Comparison of ENCODE assay signal across 1 cellular context in the genomic region with DNA sequence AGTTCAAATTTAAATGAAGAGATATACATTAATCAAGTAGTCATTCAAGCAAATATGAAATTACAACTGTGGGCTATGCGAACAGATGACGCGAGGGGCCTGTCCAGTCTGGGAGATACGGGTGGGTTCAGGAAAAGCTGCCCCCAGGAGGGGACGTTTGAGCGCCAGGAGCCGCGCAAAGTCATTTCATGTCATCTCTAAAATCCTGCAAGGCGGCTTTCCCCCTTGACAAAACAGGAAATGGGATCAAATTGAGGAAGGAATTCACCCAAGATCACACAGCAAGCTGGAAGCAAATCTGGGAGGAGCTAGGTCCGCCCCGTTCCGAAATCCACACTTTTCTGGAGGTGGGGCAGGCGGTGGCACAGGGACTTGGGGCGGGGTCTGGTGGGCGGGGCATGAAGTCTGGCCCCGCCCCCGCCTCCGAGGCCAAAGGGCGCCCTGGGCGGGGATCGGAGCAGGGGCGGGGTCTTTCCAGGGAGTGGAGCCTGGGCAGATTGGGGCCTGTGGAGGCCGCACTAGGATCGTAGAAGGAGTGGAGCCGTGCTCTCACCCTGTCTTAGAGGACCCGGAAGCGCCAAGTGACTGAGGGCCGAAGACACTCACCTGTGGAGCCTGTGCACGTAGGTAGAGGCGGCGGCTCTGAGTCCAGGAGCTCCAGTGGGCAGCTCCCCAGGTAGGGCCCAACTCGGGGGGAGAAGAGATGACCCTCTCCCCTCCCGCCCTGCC.
A peak's percentile ranks its signal among the peaks of the same experiment; 100 is the strongest.
TF ChIP-seq lines count a peak whose summit lies in the region.

A gene with protein sequence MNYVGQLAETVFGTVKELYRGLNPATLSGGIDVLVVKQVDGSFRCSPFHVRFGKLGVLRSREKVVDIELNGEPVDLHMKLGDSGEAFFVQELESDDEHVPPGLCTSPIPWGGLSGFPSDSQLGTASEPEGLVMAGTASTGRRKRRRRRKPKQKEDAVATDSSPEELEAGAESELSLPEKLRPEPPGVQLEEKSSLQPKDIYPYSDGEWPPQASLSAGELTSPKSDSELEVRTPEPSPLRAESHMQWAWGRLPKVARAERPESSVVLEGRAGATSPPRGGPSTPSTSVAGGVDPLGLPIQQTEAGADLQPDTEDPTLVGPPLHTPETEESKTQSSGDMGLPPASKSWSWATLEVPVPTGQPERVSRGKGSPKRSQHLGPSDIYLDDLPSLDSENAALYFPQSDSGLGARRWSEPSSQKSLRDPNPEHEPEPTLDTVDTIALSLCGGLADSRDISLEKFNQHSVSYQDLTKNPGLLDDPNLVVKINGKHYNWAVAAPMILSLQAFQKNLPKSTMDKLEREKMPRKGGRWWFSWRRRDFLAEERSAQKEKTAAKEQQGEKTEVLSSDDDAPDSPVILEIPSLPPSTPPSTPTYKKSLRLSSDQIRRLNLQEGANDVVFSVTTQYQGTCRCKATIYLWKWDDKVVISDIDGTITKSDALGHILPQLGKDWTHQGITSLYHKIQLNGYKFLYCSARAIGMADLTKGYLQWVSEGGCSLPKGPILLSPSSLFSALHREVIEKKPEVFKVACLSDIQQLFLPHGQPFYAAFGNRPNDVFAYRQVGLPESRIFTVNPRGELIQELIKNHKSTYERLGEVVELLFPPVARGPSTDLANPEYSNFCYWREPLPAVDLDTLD (plus strand): TSS at position 495 of the 729 bp plus-strand sequence. CDS start 4,983 bp downstream, outside the sequence.

TF ChIP-seq in HepG2, 621 proteins besides CTCF, POLR2A, EP300 and RAD21 (continued from another document and continues in another):
- TF ChIP-seq, protein P1, sequence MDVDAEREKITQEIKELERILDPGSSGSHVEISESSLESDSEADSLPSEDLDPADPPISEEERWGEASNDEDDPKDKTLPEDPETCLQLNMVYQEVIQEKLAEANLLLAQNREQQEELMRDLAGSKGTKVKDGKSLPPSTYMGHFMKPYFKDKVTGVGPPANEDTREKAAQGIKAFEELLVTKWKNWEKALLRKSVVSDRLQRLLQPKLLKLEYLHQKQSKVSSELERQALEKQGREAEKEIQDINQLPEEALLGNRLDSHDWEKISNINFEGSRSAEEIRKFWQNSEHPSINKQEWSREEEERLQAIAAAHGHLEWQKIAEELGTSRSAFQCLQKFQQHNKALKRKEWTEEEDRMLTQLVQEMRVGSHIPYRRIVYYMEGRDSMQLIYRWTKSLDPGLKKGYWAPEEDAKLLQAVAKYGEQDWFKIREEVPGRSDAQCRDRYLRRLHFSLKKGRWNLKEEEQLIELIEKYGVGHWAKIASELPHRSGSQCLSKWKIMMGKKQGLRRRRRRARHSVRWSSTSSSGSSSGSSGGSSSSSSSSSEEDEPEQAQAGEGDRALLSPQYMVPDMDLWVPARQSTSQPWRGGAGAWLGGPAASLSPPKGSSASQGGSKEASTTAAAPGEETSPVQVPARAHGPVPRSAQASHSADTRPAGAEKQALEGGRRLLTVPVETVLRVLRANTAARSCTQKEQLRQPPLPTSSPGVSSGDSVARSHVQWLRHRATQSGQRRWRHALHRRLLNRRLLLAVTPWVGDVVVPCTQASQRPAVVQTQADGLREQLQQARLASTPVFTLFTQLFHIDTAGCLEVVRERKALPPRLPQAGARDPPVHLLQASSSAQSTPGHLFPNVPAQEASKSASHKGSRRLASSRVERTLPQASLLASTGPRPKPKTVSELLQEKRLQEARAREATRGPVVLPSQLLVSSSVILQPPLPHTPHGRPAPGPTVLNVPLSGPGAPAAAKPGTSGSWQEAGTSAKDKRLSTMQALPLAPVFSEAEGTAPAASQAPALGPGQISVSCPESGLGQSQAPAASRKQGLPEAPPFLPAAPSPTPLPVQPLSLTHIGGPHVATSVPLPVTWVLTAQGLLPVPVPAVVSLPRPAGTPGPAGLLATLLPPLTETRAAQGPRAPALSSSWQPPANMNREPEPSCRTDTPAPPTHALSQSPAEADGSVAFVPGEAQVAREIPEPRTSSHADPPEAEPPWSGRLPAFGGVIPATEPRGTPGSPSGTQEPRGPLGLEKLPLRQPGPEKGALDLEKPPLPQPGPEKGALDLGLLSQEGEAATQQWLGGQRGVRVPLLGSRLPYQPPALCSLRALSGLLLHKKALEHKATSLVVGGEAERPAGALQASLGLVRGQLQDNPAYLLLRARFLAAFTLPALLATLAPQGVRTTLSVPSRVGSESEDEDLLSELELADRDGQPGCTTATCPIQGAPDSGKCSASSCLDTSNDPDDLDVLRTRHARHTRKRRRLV (CRISPR knock-in tag; IDR thresholded peaks at IDR 0.05), result 0 out of 2 replicates have a peak, but pooled peaks have one; percentile 62
- TF ChIP-seq FOXK2 (IDR thresholded peaks at IDR 0.05) (no peak), SOX5 (CRISPR knock-in tag; IDR thresholded peaks at IDR 0.05; ENCODE audit: borderline replicate concordance) (peak; percentile 44), ZNF121 (CRISPR knock-in tag; IDR thresholded peaks at IDR 0.05) (peak; percentile 60), ZSCAN20 (CRISPR knock-in tag; IDR thresholded peaks at IDR 0.05; ENCODE audit: borderline replicate concordance) (peak; percentile 6; the same call in 1 of the 2 replicates), TARDBP (CRISPR knock-in tag; IDR thresholded peaks at IDR 0.05) (no peak), XBP1 (CRISPR knock-in tag; IDR thresholded peaks at IDR 0.05) (no peak), SSRP1 (CRISPR knock-in tag; IDR thresholded peaks at IDR 0.05) (no peak), KMT2B (CRISPR knock-in tag; IDR thresholded peaks at IDR 0.05) (no peak), ZNF891 (CRISPR knock-in tag; IDR thresholded peaks at IDR 0.05) (peak; percentile 40; the same call in 1 of the 2 replicates), ZNF589 (CRISPR knock-in tag; conservative IDR thresholded peaks at IDR 0.05) (no peak), IRX3 (CRISPR knock-in tag; IDR thresholded peaks at IDR 0.05; ENCODE audit: borderline replicate concordance, low read depth) (no peak), ZNF749 (CRISPR knock-in tag; IDR thresholded peaks at IDR 0.05; ENCODE audit: borderline replicate concordance) (0 out of 2 replicates have a peak, but pooled peaks have one; percentile 4), ZNF431 (CRISPR knock-in tag; IDR thresholded peaks at IDR 0.05; ENCODE audit: borderline replicate concordance, low read depth) (peak; percentile 53; the same call in 1 of the 2 replicates), GTF3A (CRISPR knock-in tag; conservative IDR thresholded peaks at IDR 0.05) (no peak), MTF2 (CRISPR knock-in tag; IDR thresholded peaks at IDR 0.05; ENCODE audit: borderline replicate concordance) (0 out of 2 replicates have a peak, but pooled peaks have one; percentile 67), NFIC (IDR thresholded peaks at IDR 0.05; ENCODE audit: low read length) (no peak), JUND (CRISPR knock-in tag; IDR thresholded peaks at IDR 0.05) (no peak), ZKSCAN8 (CRISPR knock-in tag; IDR thresholded peaks at IDR 0.05; ENCODE audit: borderline replicate concordance) (peak; percentile 99; the same call in 1 of the 2 replicates), ZNF790 (CRISPR knock-in tag; IDR thresholded peaks at IDR 0.05; ENCODE audit: borderline replicate concordance) (no peak), ZNF709 (CRISPR knock-in tag; IDR thresholded peaks at IDR 0.05) (no peak), CENPT (CRISPR knock-in tag; IDR thresholded peaks at IDR 0.05; ENCODE audit: low read depth) (no peak), ZNF331 (CRISPR knock-in tag; IDR thresholded peaks at IDR 0.05) (peak; percentile 8; the same call in 1 of the 2 replicates), ZFY (CRISPR knock-in tag; IDR thresholded peaks at IDR 0.05) (peak; percentile 97)
- TF ChIP-seq, protein P2, sequence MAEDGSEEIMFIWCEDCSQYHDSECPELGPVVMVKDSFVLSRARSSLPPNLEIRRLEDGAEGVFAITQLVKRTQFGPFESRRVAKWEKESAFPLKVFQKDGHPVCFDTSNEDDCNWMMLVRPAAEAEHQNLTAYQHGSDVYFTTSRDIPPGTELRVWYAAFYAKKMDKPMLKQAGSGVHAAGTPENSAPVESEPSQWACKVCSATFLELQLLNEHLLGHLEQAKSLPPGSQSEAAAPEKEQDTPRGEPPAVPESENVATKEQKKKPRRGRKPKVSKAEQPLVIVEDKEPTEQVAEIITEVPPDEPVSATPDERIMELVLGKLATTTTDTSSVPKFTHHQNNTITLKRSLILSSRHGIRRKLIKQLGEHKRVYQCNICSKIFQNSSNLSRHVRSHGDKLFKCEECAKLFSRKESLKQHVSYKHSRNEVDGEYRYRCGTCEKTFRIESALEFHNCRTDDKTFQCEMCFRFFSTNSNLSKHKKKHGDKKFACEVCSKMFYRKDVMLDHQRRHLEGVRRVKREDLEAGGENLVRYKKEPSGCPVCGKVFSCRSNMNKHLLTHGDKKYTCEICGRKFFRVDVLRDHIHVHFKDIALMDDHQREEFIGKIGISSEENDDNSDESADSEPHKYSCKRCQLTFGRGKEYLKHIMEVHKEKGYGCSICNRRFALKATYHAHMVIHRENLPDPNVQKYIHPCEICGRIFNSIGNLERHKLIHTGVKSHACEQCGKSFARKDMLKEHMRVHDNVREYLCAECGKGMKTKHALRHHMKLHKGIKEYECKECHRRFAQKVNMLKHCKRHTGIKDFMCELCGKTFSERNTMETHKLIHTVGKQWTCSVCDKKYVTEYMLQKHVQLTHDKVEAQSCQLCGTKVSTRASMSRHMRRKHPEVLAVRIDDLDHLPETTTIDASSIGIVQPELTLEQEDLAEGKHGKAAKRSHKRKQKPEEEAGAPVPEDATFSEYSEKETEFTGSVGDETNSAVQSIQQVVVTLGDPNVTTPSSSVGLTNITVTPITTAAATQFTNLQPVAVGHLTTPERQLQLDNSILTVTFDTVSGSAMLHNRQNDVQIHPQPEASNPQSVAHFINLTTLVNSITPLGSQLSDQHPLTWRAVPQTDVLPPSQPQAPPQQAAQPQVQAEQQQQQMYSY (CRISPR knock-in tag; IDR thresholded peaks at IDR 0.05), result peak; percentile 85
- TF ChIP-seq, protein P3, sequence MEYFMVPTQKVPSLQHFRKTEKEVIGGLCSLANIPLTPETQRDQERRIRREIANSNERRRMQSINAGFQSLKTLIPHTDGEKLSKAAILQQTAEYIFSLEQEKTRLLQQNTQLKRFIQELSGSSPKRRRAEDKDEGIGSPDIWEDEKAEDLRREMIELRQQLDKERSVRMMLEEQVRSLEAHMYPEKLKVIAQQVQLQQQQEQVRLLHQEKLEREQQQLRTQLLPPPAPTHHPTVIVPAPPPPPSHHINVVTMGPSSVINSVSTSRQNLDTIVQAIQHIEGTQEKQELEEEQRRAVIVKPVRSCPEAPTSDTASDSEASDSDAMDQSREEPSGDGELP (IDR thresholded peaks at IDR 0.05; ENCODE audit: borderline replicate concordance, low read depth), result peak; percentile 24; the same call in 1 of the 2 replicates
- TF ChIP-seq, protein P4, sequence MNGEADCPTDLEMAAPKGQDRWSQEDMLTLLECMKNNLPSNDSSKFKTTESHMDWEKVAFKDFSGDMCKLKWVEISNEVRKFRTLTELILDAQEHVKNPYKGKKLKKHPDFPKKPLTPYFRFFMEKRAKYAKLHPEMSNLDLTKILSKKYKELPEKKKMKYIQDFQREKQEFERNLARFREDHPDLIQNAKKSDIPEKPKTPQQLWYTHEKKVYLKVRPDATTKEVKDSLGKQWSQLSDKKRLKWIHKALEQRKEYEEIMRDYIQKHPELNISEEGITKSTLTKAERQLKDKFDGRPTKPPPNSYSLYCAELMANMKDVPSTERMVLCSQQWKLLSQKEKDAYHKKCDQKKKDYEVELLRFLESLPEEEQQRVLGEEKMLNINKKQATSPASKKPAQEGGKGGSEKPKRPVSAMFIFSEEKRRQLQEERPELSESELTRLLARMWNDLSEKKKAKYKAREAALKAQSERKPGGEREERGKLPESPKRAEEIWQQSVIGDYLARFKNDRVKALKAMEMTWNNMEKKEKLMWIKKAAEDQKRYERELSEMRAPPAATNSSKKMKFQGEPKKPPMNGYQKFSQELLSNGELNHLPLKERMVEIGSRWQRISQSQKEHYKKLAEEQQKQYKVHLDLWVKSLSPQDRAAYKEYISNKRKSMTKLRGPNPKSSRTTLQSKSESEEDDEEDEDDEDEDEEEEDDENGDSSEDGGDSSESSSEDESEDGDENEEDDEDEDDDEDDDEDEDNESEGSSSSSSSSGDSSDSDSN (CRISPR knock-in tag; IDR thresholded peaks at IDR 0.05), result peak; percentile 71
- TF ChIP-seq, protein P5, sequence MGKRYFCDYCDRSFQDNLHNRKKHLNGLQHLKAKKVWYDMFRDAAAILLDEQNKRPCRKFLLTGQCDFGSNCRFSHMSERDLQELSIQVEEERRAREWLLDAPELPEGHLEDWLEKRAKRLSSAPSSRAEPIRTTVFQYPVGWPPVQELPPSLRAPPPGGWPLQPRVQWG (CRISPR knock-in tag; IDR thresholded peaks at IDR 0.05; ENCODE audit: borderline replicate concordance, low read depth), result no peak
- TF ChIP-seq, protein P6, sequence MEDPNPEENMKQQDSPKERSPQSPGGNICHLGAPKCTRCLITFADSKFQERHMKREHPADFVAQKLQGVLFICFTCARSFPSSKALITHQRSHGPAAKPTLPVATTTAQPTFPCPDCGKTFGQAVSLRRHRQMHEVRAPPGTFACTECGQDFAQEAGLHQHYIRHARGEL (CRISPR knock-in tag; IDR thresholded peaks at IDR 0.05), result 0 out of 2 replicates have a peak, but pooled peaks have one; percentile 10
- TF ChIP-seq, protein P7, sequence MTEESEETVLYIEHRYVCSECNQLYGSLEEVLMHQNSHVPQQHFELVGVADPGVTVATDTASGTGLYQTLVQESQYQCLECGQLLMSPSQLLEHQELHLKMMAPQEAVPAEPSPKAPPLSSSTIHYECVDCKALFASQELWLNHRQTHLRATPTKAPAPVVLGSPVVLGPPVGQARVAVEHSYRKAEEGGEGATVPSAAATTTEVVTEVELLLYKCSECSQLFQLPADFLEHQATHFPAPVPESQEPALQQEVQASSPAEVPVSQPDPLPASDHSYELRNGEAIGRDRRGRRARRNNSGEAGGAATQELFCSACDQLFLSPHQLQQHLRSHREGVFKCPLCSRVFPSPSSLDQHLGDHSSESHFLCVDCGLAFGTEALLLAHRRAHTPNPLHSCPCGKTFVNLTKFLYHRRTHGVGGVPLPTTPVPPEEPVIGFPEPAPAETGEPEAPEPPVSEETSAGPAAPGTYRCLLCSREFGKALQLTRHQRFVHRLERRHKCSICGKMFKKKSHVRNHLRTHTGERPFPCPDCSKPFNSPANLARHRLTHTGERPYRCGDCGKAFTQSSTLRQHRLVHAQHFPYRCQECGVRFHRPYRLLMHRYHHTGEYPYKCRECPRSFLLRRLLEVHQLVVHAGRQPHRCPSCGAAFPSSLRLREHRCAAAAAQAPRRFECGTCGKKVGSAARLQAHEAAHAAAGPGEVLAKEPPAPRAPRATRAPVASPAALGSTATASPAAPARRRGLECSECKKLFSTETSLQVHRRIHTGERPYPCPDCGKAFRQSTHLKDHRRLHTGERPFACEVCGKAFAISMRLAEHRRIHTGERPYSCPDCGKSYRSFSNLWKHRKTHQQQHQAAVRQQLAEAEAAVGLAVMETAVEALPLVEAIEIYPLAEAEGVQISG (CRISPR knock-in tag; IDR thresholded peaks at IDR 0.05), result peak; percentile 69
- TF ChIP-seq, protein P8, sequence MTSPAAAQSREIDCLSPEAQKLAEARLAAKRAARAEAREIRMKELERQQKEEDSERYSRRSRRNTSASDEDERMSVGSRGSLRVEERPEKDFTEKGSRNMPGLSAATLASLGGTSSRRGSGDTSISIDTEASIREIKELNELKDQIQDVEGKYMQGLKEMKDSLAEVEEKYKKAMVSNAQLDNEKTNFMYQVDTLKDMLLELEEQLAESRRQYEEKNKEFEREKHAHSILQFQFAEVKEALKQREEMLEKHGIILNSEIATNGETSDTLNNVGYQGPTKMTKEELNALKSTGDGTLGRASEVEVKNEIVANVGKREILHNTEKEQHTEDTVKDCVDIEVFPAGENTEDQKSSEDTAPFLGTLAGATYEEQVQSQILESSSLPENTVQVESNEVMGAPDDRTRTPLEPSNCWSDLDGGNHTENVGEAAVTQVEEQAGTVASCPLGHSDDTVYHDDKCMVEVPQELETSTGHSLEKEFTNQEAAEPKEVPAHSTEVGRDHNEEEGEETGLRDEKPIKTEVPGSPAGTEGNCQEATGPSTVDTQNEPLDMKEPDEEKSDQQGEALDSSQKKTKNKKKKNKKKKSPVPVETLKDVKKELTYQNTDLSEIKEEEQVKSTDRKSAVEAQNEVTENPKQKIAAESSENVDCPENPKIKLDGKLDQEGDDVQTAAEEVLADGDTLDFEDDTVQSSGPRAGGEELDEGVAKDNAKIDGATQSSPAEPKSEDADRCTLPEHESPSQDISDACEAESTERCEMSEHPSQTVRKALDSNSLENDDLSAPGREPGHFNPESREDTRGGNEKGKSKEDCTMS (CRISPR knock-in tag; conservative IDR thresholded peaks at IDR 0.05), result no peak
